1 cellular context compared by ENCODE assay signal in the genomic region with DNA sequence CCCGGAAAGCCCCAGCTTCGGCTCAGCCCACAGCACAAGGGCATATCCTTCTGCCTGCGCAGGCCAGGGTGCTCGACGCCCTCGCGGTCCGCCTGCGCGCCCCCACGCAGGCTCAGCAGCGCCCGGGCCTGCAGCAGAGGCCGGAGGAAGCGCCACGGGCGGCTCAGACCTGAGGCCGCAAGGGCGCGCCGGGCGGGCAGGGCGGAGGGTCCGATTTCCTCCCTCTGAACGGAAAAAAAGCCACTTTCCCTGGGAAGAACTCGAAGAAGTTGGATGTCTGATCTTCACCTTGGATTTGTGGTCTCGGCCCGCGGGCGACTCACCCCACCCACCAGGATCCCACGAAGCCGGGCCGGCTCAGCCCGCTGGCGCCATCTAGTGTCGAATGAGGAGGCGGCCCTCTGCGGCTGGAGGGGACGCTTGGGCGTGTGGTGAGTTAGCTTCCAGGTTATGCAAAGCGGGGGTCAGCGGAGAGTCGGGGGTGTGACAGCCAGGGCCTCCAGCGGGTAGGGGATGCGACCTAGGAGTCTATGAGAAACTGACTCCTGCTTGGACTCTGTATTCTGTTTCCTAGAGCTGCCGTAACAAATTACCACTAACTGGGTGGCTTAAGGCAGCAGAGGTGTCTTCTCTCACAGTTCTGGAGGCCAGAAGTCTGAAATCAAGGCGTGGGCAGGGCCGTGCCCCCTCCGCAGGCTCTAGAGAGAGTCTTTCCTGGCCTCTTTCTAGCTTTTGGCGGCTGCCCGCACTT.
TF ChIP-seq lines count a peak whose summit lies in the region.

No MANE protein-coding gene starts in this region.

TF ChIP-seq in K562, 482 proteins besides CTCF, POLR2A, EP300 and RAD21 (continued from another document and continues in another):
- TF ChIP-seq, protein P1, sequence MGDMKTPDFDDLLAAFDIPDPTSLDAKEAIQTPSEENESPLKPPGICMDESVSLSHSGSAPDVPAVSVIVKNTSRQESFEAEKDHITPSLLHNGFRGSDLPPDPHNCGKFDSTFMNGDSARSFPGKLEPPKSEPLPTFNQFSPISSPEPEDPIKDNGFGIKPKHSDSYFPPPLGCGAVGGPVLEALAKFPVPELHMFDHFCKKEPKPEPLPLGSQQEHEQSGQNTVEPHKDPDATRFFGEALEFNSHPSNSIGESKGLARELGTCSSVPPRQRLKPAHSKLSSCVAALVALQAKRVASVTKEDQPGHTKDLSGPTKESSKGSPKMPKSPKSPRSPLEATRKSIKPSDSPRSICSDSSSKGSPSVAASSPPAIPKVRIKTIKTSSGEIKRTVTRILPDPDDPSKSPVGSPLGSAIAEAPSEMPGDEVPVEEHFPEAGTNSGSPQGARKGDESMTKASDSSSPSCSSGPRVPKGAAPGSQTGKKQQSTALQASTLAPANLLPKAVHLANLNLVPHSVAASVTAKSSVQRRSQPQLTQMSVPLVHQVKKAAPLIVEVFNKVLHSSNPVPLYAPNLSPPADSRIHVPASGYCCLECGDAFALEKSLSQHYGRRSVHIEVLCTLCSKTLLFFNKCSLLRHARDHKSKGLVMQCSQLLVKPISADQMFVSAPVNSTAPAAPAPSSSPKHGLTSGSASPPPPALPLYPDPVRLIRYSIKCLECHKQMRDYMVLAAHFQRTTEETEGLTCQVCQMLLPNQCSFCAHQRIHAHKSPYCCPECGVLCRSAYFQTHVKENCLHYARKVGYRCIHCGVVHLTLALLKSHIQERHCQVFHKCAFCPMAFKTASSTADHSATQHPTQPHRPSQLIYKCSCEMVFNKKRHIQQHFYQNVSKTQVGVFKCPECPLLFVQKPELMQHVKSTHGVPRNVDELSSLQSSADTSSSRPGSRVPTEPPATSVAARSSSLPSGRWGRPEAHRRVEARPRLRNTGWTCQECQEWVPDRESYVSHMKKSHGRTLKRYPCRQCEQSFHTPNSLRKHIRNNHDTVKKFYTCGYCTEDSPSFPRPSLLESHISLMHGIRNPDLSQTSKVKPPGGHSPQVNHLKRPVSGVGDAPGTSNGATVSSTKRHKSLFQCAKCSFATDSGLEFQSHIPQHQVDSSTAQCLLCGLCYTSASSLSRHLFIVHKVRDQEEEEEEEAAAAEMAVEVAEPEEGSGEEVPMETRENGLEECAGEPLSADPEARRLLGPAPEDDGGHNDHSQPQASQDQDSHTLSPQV (IDR thresholded peaks at IDR 0.05) = peak; percentile 50; the same call in 1 of the 2 replicates
- TF ChIP-seq SREBF1 (IDR thresholded peaks at IDR 0.05; ENCODE audit: borderline replicate concordance, low read depth, low read length) (no peak), ZNF174 (CRISPR knock-in tag; IDR thresholded peaks at IDR 0.05) (no peak), NFIC (IDR thresholded peaks at IDR 0.05) (no peak), RBM14 (IDR thresholded peaks at IDR 0.05; ENCODE audit: borderline replicate concordance, insufficient read depth, low read depth, low read length) (no peak), MEIS2 (IDR thresholded peaks at IDR 0.05; ENCODE audit: partially characterized antibody) (peak; percentile 5), RFX1 (IDR thresholded peaks at IDR 0.05) (no peak), CEBPB (tag; IDR thresholded peaks at IDR 0.05) (no peak), WHSC1 (IDR thresholded peaks at IDR 0.05; ENCODE audit: low read length) (no peak), ZNF785 (CRISPR knock-in tag; IDR thresholded peaks at IDR 0.05) (no peak), TARDBP (IDR thresholded peaks at IDR 0.05) (peak; percentile 65; the same call in 1 of the 2 replicates), EWSR1 (IDR thresholded peaks at IDR 0.05; ENCODE audit: borderline replicate concordance, low read depth, partially characterized antibody) (no peak), GATAD2A (IDR thresholded peaks at IDR 0.05) (no peak), FUS (optimal IDR thresholded peaks at IDR 0.05; ENCODE audit: low read depth, low read length) (no peak), BDP1 (IDR thresholded peaks at IDR 0.05; ENCODE audit: insufficient read depth, insufficient read length) (no peak), CTBP1 (IDR thresholded peaks at IDR 0.05; ENCODE audit: borderline replicate concordance) (no peak; the same call in 1 of the 2 replicates), MCM5 (IDR thresholded peaks at IDR 0.05; ENCODE audit: low read depth) (no peak), ZC3H11A (IDR thresholded peaks at IDR 0.05; ENCODE audit: low read depth, low read length) (no peak), HDAC3 (IDR thresholded peaks at IDR 0.05; ENCODE audit: borderline replicate concordance, partially characterized antibody) (no peak), SAP30 (IDR thresholded peaks at IDR 0.05; ENCODE audit: borderline replicate concordance, insufficient read depth, low read depth, low read length, poor library complexity, severe bottlenecking) (no peak), SLC30A9 (CRISPR knock-in tag; IDR thresholded peaks at IDR 0.05) (no peak), HNRNPUL1 (IDR thresholded peaks at IDR 0.05; ENCODE audit: low read length) (no peak), ZNF717 (CRISPR knock-in tag; IDR thresholded peaks at IDR 0.05) (no peak), KAT7 (CRISPR knock-in tag; IDR thresholded peaks at IDR 0.05; ENCODE audit: borderline replicate concordance) (no peak), PML (IDR thresholded peaks at IDR 0.05; ENCODE audit: low read length) (no peak)
- TF ChIP-seq, protein P2, sequence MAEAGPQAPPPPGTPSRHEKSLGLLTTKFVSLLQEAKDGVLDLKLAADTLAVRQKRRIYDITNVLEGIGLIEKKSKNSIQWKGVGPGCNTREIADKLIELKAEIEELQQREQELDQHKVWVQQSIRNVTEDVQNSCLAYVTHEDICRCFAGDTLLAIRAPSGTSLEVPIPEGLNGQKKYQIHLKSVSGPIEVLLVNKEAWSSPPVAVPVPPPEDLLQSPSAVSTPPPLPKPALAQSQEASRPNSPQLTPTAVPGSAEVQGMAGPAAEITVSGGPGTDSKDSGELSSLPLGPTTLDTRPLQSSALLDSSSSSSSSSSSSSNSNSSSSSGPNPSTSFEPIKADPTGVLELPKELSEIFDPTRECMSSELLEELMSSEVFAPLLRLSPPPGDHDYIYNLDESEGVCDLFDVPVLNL (CRISPR knock-in tag; IDR thresholded peaks at IDR 0.05; ENCODE audit: low read depth) = no peak
- TF ChIP-seq, protein P3, sequence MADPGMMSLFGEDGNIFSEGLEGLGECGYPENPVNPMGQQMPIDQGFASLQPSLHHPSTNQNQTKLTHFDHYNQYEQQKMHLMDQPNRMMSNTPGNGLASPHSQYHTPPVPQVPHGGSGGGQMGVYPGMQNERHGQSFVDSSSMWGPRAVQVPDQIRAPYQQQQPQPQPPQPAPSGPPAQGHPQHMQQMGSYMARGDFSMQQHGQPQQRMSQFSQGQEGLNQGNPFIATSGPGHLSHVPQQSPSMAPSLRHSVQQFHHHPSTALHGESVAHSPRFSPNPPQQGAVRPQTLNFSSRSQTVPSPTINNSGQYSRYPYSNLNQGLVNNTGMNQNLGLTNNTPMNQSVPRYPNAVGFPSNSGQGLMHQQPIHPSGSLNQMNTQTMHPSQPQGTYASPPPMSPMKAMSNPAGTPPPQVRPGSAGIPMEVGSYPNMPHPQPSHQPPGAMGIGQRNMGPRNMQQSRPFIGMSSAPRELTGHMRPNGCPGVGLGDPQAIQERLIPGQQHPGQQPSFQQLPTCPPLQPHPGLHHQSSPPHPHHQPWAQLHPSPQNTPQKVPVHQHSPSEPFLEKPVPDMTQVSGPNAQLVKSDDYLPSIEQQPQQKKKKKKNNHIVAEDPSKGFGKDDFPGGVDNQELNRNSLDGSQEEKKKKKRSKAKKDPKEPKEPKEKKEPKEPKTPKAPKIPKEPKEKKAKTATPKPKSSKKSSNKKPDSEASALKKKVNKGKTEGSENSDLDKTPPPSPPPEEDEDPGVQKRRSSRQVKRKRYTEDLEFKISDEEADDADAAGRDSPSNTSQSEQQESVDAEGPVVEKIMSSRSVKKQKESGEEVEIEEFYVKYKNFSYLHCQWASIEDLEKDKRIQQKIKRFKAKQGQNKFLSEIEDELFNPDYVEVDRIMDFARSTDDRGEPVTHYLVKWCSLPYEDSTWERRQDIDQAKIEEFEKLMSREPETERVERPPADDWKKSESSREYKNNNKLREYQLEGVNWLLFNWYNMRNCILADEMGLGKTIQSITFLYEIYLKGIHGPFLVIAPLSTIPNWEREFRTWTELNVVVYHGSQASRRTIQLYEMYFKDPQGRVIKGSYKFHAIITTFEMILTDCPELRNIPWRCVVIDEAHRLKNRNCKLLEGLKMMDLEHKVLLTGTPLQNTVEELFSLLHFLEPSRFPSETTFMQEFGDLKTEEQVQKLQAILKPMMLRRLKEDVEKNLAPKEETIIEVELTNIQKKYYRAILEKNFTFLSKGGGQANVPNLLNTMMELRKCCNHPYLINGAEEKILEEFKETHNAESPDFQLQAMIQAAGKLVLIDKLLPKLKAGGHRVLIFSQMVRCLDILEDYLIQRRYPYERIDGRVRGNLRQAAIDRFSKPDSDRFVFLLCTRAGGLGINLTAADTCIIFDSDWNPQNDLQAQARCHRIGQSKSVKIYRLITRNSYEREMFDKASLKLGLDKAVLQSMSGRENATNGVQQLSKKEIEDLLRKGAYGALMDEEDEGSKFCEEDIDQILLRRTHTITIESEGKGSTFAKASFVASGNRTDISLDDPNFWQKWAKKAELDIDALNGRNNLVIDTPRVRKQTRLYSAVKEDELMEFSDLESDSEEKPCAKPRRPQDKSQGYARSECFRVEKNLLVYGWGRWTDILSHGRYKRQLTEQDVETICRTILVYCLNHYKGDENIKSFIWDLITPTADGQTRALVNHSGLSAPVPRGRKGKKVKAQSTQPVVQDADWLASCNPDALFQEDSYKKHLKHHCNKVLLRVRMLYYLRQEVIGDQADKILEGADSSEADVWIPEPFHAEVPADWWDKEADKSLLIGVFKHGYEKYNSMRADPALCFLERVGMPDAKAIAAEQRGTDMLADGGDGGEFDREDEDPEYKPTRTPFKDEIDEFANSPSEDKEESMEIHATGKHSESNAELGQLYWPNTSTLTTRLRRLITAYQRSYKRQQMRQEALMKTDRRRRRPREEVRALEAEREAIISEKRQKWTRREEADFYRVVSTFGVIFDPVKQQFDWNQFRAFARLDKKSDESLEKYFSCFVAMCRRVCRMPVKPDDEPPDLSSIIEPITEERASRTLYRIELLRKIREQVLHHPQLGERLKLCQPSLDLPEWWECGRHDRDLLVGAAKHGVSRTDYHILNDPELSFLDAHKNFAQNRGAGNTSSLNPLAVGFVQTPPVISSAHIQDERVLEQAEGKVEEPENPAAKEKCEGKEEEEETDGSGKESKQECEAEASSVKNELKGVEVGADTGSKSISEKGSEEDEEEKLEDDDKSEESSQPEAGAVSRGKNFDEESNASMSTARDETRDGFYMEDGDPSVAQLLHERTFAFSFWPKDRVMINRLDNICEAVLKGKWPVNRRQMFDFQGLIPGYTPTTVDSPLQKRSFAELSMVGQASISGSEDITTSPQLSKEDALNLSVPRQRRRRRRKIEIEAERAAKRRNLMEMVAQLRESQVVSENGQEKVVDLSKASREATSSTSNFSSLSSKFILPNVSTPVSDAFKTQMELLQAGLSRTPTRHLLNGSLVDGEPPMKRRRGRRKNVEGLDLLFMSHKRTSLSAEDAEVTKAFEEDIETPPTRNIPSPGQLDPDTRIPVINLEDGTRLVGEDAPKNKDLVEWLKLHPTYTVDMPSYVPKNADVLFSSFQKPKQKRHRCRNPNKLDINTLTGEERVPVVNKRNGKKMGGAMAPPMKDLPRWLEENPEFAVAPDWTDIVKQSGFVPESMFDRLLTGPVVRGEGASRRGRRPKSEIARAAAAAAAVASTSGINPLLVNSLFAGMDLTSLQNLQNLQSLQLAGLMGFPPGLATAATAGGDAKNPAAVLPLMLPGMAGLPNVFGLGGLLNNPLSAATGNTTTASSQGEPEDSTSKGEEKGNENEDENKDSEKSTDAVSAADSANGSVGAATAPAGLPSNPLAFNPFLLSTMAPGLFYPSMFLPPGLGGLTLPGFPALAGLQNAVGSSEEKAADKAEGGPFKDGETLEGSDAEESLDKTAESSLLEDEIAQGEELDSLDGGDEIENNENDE (IDR thresholded peaks at IDR 0.05; ENCODE audit: low read depth, low read length) = no peak
- TF ChIP-seq, protein P4, sequence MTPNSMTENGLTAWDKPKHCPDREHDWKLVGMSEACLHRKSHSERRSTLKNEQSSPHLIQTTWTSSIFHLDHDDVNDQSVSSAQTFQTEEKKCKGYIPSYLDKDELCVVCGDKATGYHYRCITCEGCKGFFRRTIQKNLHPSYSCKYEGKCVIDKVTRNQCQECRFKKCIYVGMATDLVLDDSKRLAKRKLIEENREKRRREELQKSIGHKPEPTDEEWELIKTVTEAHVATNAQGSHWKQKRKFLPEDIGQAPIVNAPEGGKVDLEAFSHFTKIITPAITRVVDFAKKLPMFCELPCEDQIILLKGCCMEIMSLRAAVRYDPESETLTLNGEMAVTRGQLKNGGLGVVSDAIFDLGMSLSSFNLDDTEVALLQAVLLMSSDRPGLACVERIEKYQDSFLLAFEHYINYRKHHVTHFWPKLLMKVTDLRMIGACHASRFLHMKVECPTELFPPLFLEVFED (CRISPR knock-in tag; conservative IDR thresholded peaks at IDR 0.05) = no peak
- TF ChIP-seq, protein P5, sequence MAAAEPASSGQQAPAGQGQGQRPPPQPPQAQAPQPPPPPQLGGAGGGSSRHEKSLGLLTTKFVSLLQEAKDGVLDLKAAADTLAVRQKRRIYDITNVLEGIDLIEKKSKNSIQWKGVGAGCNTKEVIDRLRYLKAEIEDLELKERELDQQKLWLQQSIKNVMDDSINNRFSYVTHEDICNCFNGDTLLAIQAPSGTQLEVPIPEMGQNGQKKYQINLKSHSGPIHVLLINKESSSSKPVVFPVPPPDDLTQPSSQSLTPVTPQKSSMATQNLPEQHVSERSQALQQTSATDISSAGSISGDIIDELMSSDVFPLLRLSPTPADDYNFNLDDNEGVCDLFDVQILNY (CRISPR knock-in tag; IDR thresholded peaks at IDR 0.05) = no peak
- TF ChIP-seq, protein P6, sequence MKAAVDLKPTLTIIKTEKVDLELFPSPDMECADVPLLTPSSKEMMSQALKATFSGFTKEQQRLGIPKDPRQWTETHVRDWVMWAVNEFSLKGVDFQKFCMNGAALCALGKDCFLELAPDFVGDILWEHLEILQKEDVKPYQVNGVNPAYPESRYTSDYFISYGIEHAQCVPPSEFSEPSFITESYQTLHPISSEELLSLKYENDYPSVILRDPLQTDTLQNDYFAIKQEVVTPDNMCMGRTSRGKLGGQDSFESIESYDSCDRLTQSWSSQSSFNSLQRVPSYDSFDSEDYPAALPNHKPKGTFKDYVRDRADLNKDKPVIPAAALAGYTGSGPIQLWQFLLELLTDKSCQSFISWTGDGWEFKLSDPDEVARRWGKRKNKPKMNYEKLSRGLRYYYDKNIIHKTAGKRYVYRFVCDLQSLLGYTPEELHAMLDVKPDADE (conservative IDR thresholded peaks at IDR 0.05; ENCODE audit: control insufficient read depth, low read depth, low read length) = no peak
- TF ChIP-seq, protein P7, sequence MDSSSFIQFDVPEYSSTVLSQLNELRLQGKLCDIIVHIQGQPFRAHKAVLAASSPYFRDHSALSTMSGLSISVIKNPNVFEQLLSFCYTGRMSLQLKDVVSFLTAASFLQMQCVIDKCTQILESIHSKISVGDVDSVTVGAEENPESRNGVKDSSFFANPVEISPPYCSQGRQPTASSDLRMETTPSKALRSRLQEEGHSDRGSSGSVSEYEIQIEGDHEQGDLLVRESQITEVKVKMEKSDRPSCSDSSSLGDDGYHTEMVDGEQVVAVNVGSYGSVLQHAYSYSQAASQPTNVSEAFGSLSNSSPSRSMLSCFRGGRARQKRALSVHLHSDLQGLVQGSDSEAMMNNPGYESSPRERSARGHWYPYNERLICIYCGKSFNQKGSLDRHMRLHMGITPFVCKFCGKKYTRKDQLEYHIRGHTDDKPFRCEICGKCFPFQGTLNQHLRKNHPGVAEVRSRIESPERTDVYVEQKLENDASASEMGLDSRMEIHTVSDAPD (CRISPR knock-in tag; IDR thresholded peaks at IDR 0.05) = no peak
- TF ChIP-seq, protein P8, sequence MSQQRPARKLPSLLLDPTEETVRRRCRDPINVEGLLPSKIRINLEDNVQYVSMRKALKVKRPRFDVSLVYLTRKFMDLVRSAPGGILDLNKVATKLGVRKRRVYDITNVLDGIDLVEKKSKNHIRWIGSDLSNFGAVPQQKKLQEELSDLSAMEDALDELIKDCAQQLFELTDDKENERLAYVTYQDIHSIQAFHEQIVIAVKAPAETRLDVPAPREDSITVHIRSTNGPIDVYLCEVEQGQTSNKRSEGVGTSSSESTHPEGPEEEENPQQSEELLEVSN (IDR thresholded peaks at IDR 0.05; ENCODE audit: borderline replicate concordance in 1 of 2, extremely low read depth in 1 of 2, insufficient read depth in 1 of 2, insufficient read length in 1 of 2, low read depth in 1 of 2, low read length in 1 of 2, poor library complexity in 1 of 2, severe bottlenecking in 1 of 2) = peak; percentile 56 to 84
